30 cellular contexts compared by ENCODE assay signal in the genomic region with DNA sequence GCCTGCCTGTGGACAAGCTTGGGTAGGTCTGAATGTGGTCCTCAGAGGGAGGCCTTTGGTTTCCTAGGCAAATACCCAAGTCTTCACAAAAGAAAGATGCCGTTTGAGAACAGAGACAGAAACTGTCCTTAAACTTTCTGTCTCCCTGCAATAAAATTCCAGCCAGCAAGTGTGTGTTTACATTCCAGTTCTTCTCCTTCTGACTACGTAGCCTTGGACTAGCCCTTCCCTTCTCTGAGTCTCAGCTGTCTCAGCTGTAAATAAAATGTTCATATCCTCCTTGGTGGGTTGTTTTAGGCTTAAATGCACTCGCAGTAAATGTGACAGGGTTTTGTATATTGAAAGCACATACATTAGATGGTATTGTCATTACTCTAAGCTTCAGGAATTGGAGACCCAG.
"Had no signal": no experiment of that assay in that cellular context is flagged by ENCODE, and none has a peak within 500 bp of the region (broad histone marks: within the 10 kb centered on the region; RNA-seq: fewer than 3 reads in every experiment).

No MANE protein-coding gene starts in this region.

- H3K4me1 ChIP-seq: adrenal gland, breast epithelium, colonic mucosa had no signal

- H3K27me3 Mint-ChIP-seq: activated CD4-positive, alpha-beta T cell treated with anti-CD3 and anti-CD28 coated beads, Interleukin-2, amount 10 ng/mL, durations not matched to agents 7 days and 5 days; activated CD8-positive, alpha-beta T cell treated with anti-CD3 and anti-CD28 coated beads for 36 hours; activated naive CD8-positive, alpha-beta T cell treated with anti-CD3 and anti-CD28 coated beads, Interleukin-2, amount 50 U/mL, for 24 hours had no signal

- ATAC-seq: activated CD8-positive, alpha-beta T cell treated with anti-CD3 and anti-CD28 coated beads for 36 hours; activated naive CD8-positive, alpha-beta T cell treated with anti-CD3 and anti-CD28 coated beads, Interleukin-2, amount 50 U/mL, for 24 hours; activated T-cell treated with anti-CD3 and anti-CD28 coated beads, Interleukin-2, amount 50 U/mL, for 4 hours; esophagus mucosa; gastroesophageal sphincter; T-helper 17 cell had no signal

- H3K9me3 Mint-ChIP-seq: activated CD4-positive, alpha-beta T cell treated with anti-CD3 and anti-CD28 coated beads, Interleukin-2, amount 10 ng/mL, durations not matched to agents 7 days and 5 days; activated CD8-positive, alpha-beta T cell treated with anti-CD3 and anti-CD28 coated beads for 36 hours; activated naive CD4-positive, alpha-beta T cell treated with anti-CD3 and anti-CD28 coated beads for 36 hours; activated naive CD4-positive, alpha-beta T cell treated with anti-CD3 and anti-CD28 coated beads, Interleukin-2, amount 50 U/mL, for 24 hours; activated naive CD8-positive, alpha-beta T cell treated with anti-CD3 and anti-CD28 coated beads for 36 hours; activated naive CD8-positive, alpha-beta T cell treated with anti-CD3 and anti-CD28 coated beads, Interleukin-2, amount 50 U/mL, for 24 hours; activated T-cell treated with anti-CD3 and anti-CD28 coated beads, Interleukin-2, amount 50 U/mL, for 4 hours; activated T-helper 2 cell treated with anti-CD3 and anti-CD28 coated beads, Interferon-gamma antibody, Interleukin-2, Interleukin-4, amounts not matched to agents 10 μg/mL and 5 μg/mL and 100 μg/mL, durations not matched to agents 14 hours and 24 hours and 36 hours; T-helper 2 cell treated with Interferon-gamma antibody and Interleukin-4, amounts not matched to agents 5 μg/mL and 100 μg/mL, for 36 hours; WTC11 had no signal

- H3K9me3 ChIP-seq: adrenal gland, breast epithelium, colonic mucosa, gastroesophageal sphincter had no signal

- H3K27ac ChIP-seq: adrenal gland, breast epithelium, cardiac muscle cell, colonic mucosa, gastroesophageal sphincter had no signal

- H3K4me1 Mint-ChIP-seq: activated CD4-positive, alpha-beta T cell treated with anti-CD3 and anti-CD28 coated beads, Interleukin-2, amount 10 ng/mL, durations not matched to agents 7 days and 5 days; activated naive CD4-positive, alpha-beta T cell treated with anti-CD3 and anti-CD28 coated beads, Interleukin-2, amount 50 U/mL, for 24 hours; activated naive CD8-positive, alpha-beta T cell treated with anti-CD3 and anti-CD28 coated beads for 36 hours; activated naive CD8-positive, alpha-beta T cell treated with anti-CD3 and anti-CD28 coated beads, Interleukin-2, amount 50 U/mL, for 24 hours; T-helper 17 cell had no signal

- H3K27me3 ChIP-seq: adrenal gland, breast epithelium, cardiac muscle cell, colonic mucosa had no signal

- H3K4me3 Mint-ChIP-seq: activated CD4-positive, alpha-beta T cell treated with anti-CD3 and anti-CD28 coated beads, Interleukin-2, amount 10 ng/mL, durations not matched to agents 7 days and 5 days; activated CD8-positive, alpha-beta T cell treated with anti-CD3 and anti-CD28 coated beads for 36 hours; activated naive CD4-positive, alpha-beta T cell treated with anti-CD3 and anti-CD28 coated beads for 36 hours; activated naive CD4-positive, alpha-beta T cell treated with anti-CD3 and anti-CD28 coated beads, Interleukin-2, amount 50 U/mL, for 24 hours; activated naive CD8-positive, alpha-beta T cell treated with anti-CD3 and anti-CD28 coated beads for 36 hours; activated naive CD8-positive, alpha-beta T cell treated with anti-CD3 and anti-CD28 coated beads, Interleukin-2, amount 50 U/mL, for 24 hours; activated T-cell treated with anti-CD3 and anti-CD28 coated beads, Interleukin-2, amount 50 U/mL, for 4 hours; brain; T-helper 17 cell; T-helper 2 cell treated with Interferon-gamma antibody and Interleukin-4, amounts not matched to agents 5 μg/mL and 100 μg/mL, for 36 hours; WTC11 had no signal

- H3K4me3 ChIP-seq: adrenal gland, breast epithelium, cardiac muscle cell, colonic mucosa, gastroesophageal sphincter had no signal

- DNase-seq: activated CD4-positive, alpha-beta T cell treated with anti-CD3 and anti-CD28 coated beads for 1 hour; activated CD4-positive, alpha-beta T cell treated with anti-CD3 and anti-CD28 coated beads for 4 hours; activated CD4-positive, alpha-beta T cell treated with anti-CD3 and anti-CD28 coated beads, Interleukin-2, amount 10 ng/mL, durations not matched to agents 7 days and 5 days; activated CD4-positive, alpha-beta T cell treated with anti-CD3 and anti-CD28 coated beads, Interleukin-2, amount 50 U/mL, for 48 hours; activated CD8-positive, alpha-beta memory T cell treated with anti-CD3 and anti-CD28 coated beads for 24 hours; activated CD8-positive, alpha-beta T cell treated with anti-CD3 and anti-CD28 coated beads for 36 hours; activated effector memory CD4-positive, alpha-beta T cell treated with anti-CD3 and anti-CD28 coated beads, Interleukin-2, amount 50 U/mL, for 16 hours; activated naive CD4-positive, alpha-beta T cell treated with anti-CD3 and anti-CD28 coated beads for 36 hours; activated naive CD8-positive, alpha-beta T cell treated with anti-CD3 and anti-CD28 coated beads for 36 hours; activated naive CD8-positive, alpha-beta T cell treated with anti-CD3 and anti-CD28 coated beads, Interleukin-2, amount 50 U/mL, for 24 hours; activated T-cell treated with anti-CD3 and anti-CD28 coated beads, Interleukin-2, amount 50 U/mL, for 4 hours; adrenal gland; amygdala; central memory CD4-positive, alpha-beta T cell; cerebellar nuclear complex; colonic mucosa; effector CD8-positive, alpha-beta T cell; foreskin melanocyte; T-helper 1 cell; T-helper 17 cell; T1000 had no signal

- H3K36me3 Mint-ChIP-seq: activated naive CD4-positive, alpha-beta T cell treated with anti-CD3 and anti-CD28 coated beads, Interleukin-2, amount 50 U/mL, for 24 hours; activated naive CD8-positive, alpha-beta T cell treated with anti-CD3 and anti-CD28 coated beads for 36 hours; brain; WTC11 had no signal

- H3K27ac Mint-ChIP-seq: activated CD4-positive, alpha-beta T cell treated with anti-CD3 and anti-CD28 coated beads, Interleukin-2, amount 10 ng/mL, durations not matched to agents 7 days and 5 days; activated CD8-positive, alpha-beta T cell treated with anti-CD3 and anti-CD28 coated beads for 36 hours; activated naive CD4-positive, alpha-beta T cell treated with anti-CD3 and anti-CD28 coated beads for 36 hours; activated naive CD4-positive, alpha-beta T cell treated with anti-CD3 and anti-CD28 coated beads, Interleukin-2, amount 50 U/mL, for 24 hours; activated naive CD8-positive, alpha-beta T cell treated with anti-CD3 and anti-CD28 coated beads for 36 hours; activated naive CD8-positive, alpha-beta T cell treated with anti-CD3 and anti-CD28 coated beads, Interleukin-2, amount 50 U/mL, for 24 hours; activated T-helper 2 cell treated with anti-CD3 and anti-CD28 coated beads, Interferon-gamma antibody, Interleukin-2, Interleukin-4, amounts not matched to agents 10 μg/mL and 5 μg/mL and 100 μg/mL, durations not matched to agents 14 hours and 24 hours and 36 hours; T-helper 17 cell; T-helper 2 cell treated with Interferon-gamma antibody and Interleukin-4, amounts not matched to agents 5 μg/mL and 100 μg/mL, for 36 hours; WTC11 had no signal

- H3K36me3 ChIP-seq: adrenal gland, breast epithelium, cardiac muscle cell, colonic mucosa, gastroesophageal sphincter had no signal
